In the genomic region with DNA sequence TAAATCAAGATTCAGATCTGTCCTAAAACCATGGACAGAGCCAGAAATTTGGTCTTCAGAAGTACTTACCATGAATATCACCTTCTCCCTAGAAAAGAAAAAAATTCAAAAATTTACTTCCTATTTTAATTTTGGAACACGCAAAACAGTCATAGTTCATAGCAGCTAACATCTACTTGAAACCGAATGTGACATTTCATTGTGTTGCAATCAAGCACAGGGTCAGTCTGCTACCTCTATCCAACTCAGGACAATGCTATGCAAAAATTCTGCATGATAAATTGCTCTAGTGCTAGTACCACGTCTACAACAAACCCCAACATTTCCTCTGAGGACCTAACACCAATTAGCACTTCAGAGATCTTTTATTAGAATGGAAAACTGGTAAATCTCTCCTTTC, we compare ENCODE assay signal across 1 cellular context.
TF ChIP-seq lines count a peak whose summit lies in the region.

No MANE protein-coding gene starts in this region.

TF ChIP-seq in SK-N-SH treated with all-trans-retinoic acid at 6 μM for 48 hours, 23 proteins besides CTCF, POLR2A, EP300 and RAD21 (continued from another document):
- TF ChIP-seq, protein P1, sequence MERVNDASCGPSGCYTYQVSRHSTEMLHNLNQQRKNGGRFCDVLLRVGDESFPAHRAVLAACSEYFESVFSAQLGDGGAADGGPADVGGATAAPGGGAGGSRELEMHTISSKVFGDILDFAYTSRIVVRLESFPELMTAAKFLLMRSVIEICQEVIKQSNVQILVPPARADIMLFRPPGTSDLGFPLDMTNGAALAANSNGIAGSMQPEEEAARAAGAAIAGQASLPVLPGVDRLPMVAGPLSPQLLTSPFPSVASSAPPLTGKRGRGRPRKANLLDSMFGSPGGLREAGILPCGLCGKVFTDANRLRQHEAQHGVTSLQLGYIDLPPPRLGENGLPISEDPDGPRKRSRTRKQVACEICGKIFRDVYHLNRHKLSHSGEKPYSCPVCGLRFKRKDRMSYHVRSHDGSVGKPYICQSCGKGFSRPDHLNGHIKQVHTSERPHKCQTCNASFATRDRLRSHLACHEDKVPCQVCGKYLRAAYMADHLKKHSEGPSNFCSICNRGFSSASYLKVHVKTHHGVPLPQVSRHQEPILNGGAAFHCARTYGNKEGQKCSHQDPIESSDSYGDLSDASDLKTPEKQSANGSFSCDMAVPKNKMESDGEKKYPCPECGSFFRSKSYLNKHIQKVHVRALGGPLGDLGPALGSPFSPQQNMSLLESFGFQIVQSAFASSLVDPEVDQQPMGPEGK (CRISPR knock-in tag; IDR thresholded peaks at IDR 0.05; ENCODE audit: borderline replicate concordance), result no peak
- TF ChIP-seq, protein P2, sequence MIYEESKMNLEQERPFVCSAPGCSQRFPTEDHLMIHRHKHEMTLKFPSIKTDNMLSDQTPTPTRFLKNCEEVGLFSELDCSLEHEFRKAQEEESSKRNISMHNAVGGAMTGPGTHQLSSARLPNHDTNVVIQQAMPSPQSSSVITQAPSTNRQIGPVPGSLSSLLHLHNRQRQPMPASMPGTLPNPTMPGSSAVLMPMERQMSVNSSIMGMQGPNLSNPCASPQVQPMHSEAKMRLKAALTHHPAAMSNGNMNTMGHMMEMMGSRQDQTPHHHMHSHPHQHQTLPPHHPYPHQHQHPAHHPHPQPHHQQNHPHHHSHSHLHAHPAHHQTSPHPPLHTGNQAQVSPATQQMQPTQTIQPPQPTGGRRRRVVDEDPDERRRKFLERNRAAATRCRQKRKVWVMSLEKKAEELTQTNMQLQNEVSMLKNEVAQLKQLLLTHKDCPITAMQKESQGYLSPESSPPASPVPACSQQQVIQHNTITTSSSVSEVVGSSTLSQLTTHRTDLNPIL (CRISPR knock-in tag; IDR thresholded peaks at IDR 0.05; ENCODE audit: low read depth), result no peak
- TF ChIP-seq ZNF8 (CRISPR knock-in tag; IDR thresholded peaks at IDR 0.05), result no peak
- TF ChIP-seq TOX (CRISPR knock-in tag; IDR thresholded peaks at IDR 0.05; ENCODE audit: borderline replicate concordance), result no peak
- no peak for TF ChIP-seq PPARA (CRISPR knock-in tag; IDR thresholded peaks at IDR 0.05; ENCODE audit: borderline replicate concordance)
- no peak for TF ChIP-seq CSDC2 (CRISPR knock-in tag; IDR thresholded peaks at IDR 0.05)
- TF ChIP-seq, protein P3, sequence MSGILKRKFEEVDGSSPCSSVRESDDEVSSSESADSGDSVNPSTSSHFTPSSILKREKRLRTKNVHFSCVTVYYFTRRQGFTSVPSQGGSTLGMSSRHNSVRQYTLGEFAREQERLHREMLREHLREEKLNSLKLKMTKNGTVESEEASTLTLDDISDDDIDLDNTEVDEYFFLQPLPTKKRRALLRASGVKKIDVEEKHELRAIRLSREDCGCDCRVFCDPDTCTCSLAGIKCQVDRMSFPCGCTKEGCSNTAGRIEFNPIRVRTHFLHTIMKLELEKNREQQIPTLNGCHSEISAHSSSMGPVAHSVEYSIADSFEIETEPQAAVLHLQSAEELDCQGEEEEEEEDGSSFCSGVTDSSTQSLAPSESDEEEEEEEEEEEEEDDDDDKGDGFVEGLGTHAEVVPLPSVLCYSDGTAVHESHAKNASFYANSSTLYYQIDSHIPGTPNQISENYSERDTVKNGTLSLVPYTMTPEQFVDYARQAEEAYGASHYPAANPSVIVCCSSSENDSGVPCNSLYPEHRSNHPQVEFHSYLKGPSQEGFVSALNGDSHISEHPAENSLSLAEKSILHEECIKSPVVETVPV (CRISPR knock-in tag; IDR thresholded peaks at IDR 0.05), result no peak
- no peak for TF ChIP-seq ZFP30 (CRISPR knock-in tag; IDR thresholded peaks at IDR 0.05)
- TF ChIP-seq OSR1 (CRISPR knock-in tag; IDR thresholded peaks at IDR 0.05), result no peak
- TF ChIP-seq ESRRG (CRISPR knock-in tag; IDR thresholded peaks at IDR 0.05), result no peak
